Comparison of ENCODE assay signal across 12 cellular contexts in the genomic region with DNA sequence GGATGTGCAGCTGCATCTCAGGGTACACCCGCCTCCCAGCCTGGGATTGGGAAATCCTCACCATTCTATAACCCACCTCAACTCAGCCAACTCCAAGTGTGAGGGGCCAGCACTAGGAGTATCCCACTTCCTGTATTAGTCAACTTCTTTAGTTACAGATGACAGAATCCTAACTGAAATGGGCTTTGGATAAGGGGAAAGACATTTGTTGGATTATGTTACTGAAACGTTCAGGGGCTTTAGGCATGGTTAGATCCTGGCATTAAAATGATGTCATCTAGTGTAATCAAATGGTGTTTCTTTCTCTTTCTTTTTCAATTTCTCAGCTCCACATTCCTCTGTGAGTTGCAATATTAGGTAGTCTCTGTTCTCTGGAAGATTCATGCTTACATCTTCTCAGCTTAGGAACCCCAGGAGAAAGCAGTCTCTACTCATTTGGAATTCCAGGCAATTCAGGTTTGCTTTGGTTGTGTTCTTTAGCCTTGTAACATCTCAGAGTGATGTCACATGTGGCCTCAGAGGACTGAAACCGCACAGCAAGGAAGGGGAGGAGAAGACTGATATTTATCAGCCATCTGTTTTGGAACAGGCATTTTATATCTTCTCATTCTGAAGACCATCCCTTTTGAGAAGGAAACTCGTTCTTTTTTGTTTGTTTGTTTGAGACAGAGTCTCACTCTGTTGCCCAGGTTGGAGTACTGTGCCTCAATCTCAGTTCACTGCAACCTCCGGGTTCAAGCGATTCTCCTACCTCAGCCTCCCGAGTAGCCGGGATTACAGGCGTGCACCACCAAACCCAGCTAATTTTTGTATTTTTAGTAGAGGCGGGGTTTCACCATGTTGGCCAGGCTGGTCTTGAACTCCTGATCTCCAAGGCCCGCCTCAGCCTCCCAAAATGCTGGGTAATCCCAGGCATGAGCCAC. TPM values are rescaled to one million over a fixed set of nuclear protein-coding genes. Genes with fewer than 3 reads are reported as not detected.
DNase-seq lines count a peak whose midpoint lies in the region; ATAC-seq and TF ChIP-seq lines count a peak whose summit lies in the region.
"Had no signal": no experiment of that assay in that cellular context is flagged by ENCODE, and none has a peak within 500 bp of the region (broad histone marks: within the 10 kb centered on the region; RNA-seq: fewer than 3 reads in every experiment).

No MANE protein-coding gene starts in this region.

- H3K27ac ChIP-seq in sigmoid colon = no peak overlapping the region
- H3K27ac ChIP-seq in tibial artery = no peak overlapping the region

- peaks cover 24% of the 10 kb centered on the region for H3K4me1 Mint-ChIP-seq in mesothelial cell of epicardium

- H3K36me3 Mint-ChIP-seq in mesothelial cell of epicardium = no peaks in the 10 kb centered on the region

- H3K4me1 ChIP-seq in sigmoid colon (peaks cover 0 to 6% (median 5%) of the 10 kb centered on the region in 4 donors), tibial artery (peaks cover 0 to 15% (median 4%) of the 10 kb centered on the region in 4 donors)

- H3K4me3 Mint-ChIP-seq in mesothelial cell of epicardium = no peak overlapping the region

- H3K27me3 ChIP-seq in sigmoid colon (peaks cover 0 to 37% (median 0%) of the 10 kb centered on the region in 3 donors), tibial artery (peaks cover 0 to 18% of the 10 kb centered on the region in 2 donors)

- TF ChIP-seq POLR2A in NB4 (IDR thresholded peaks at IDR 0.05; ENCODE audit: extremely low read depth, insufficient read length) (no peak), sigmoid colon (IDR thresholded peaks at IDR 0.05) (no peak)

- TF ChIP-seq EP300 in sigmoid colon (IDR thresholded peaks at IDR 0.05) = no peak

- no peaks in the 10 kb centered on the region for H3K9me3 ChIP-seq in sigmoid colon
- H3K9me3 ChIP-seq in tibial artery = no peaks in the 10 kb centered on the region

- WGBS in sigmoid colon, 2 donors = 82 to 87% methylated on average over 11 of the region's 11 CpGs

- no peak overlapping the region for H3K4me3 ChIP-seq in NB4 (ENCODE audit: low read depth, low read length)
- no peak overlapping the region for H3K4me3 ChIP-seq in astrocyte of the spinal cord (ENCODE audit: low read depth, low read length)
- H3K4me3 ChIP-seq in sigmoid colon = no peak overlapping the region
- no peak overlapping the region for H3K4me3 ChIP-seq in tibial artery

- H3K36me3 ChIP-seq in sigmoid colon = no peaks in the 10 kb centered on the region
- H3K36me3 ChIP-seq in tibial artery = no peaks in the 10 kb centered on the region

- TF ChIP-seq CTCF in NB4 (IDR thresholded peaks at IDR 0.05; ENCODE audit: low read depth, low read length) (no peak), astrocyte of the spinal cord (IDR thresholded peaks at IDR 0.05; ENCODE audit: low read depth, low read length) (no peak), mesothelial cell of epicardium (IDR thresholded peaks at IDR 0.05; ENCODE audit: unreplicated experiment) (no peak), sigmoid colon (IDR thresholded peaks at IDR 0.05) (no peak), tibial artery (IDR thresholded peaks at IDR 0.05) (no peak)

- peak overlapping the region; percentile 11 for H3K27ac Mint-ChIP-seq in mesothelial cell of epicardium

- no peak for ATAC-seq in HG03439 (IDR thresholded peaks at IDR 0.05; ENCODE audit: unreplicated experiment)

- no peaks in the 10 kb centered on the region for H3K9me3 Mint-ChIP-seq in mesothelial cell of epicardium

- in situ Hi-C loops in astrocyte of the spinal cord (cut with HindIII; ENCODE audit: low sequenced_read_pairs) = no loop called here

- intact Hi-C loops in sigmoid colon (cut with DNase I) = no loop called here
- intact Hi-C loops in tibial artery (cut with DNase I; ENCODE audit: low total_unique reads) = no loop called here

- no peaks in the 10 kb centered on the region for H3K27me3 Mint-ChIP-seq in mesothelial cell of epicardium (ENCODE audit: low read depth)

- DNase-seq in GM03348 (ENCODE audit: low spot score) (peak; percentile 56), NB4 (ENCODE audit: low read depth) (peak; percentile 50), astrocyte of the spinal cord (ENCODE audit: low read depth, low spot score) (peak; percentile 58), mesothelial cell of epicardium (ENCODE audit: low spot score in 2 of 2, unreplicated experiment in 2 of 2) (no peak), sigmoid colon (no peak), T-helper 9 cell (no peak), tibial artery (no peak)
- DNase-seq: anterior cingulate cortex, NCI-H1417 treated with DMSO at 0.1 percent for 48 hours had no signal

RNA-seq across cellular contexts. Expression of gene TMEM54, which starts 18.9 kb away (rescaled TPM):
- 46.5 to 49.0 TPM (median 47.7 TPM) in 3 replicates for total RNA-seq in mesothelial cell of epicardium
- total RNA-seq in sigmoid colon = 100 to 1,000 TPM in 1 of 4 donors, 10 to 100 TPM in 3; 47.4 to 135 (median 57.9) TPM
- polyA plus RNA-seq in sigmoid colon = 100 to 1,000 TPM; 699 to 799 (median 707) TPM
- polyA plus RNA-seq: neural cell had no signal

RNA-seq across cellular contexts. Expression of gene HPCA, which starts 33.8 kb away (rescaled TPM):
- total RNA-seq in mesothelial cell of epicardium (2.3 to 2.9 TPM (median 2.9 TPM) in 3 replicates), sigmoid colon (not detected)
- 1 to 10 TPM; 1.2 to 1.9 (median 1.8) TPM for polyA plus RNA-seq in sigmoid colon
- total RNA-seq: T-helper 1 cell treated with Interleukin-12 subunit alpha and Interleukin-12 subunit beta and Interleukin-4 antibody, amounts not matched to agents 30 ng/mL and 1 ng/mL, for 36 hours had no signal

RNA-seq across cellular contexts. Expression of gene RNF19B, which starts 44.5 kb away (rescaled TPM):
- 14.3 to 15.5 TPM (median 14.6 TPM) in 3 replicates for total RNA-seq in mesothelial cell of epicardium
- 10 to 100 TPM; 14.5 to 28.9 (median 21.6) TPM for total RNA-seq in sigmoid colon
- polyA plus RNA-seq in sigmoid colon = 10 to 100 TPM; 43.2 to 50.7 (median 46.7) TPM

RNA-seq across cellular contexts. Expression of gene FNDC5, which starts 49.4 kb away (rescaled TPM):
- total RNA-seq in mesothelial cell of epicardium (162 to 165 TPM (median 164 TPM) in 3 replicates), sigmoid colon (10 to 100 TPM in 1 of 4 donors, 1 to 10 TPM in 1, under 1 TPM in 2; 0.41 to 10.2 (median 1.6) TPM)
- polyA plus RNA-seq in sigmoid colon = 1 to 10 TPM in 1 of 3 donors, under 1 TPM in 1, not detected in 1; 0.20 to 1.2 TPM
- total RNA-seq: T-helper 1 cell treated with Interleukin-12 subunit alpha and Interleukin-12 subunit beta and Interleukin-4 antibody, amounts not matched to agents 30 ng/mL and 1 ng/mL, for 36 hours had no signal

Comparison
In these comparisons a context has a peak if more than half of its experiments do, and no peak if none do; other contexts are left out.
1. DNase-seq: peak in GM03348 (single experiment), NB4 (single experiment) and astrocyte of the spinal cord (single experiment); none in mesothelial cell of epicardium (0 of 2), sigmoid colon (single experiment), T-helper 9 cell (single experiment) and tibial artery (0 of 2).